ENCODE assay signal across 8 cellular contexts in genomic region chr9:128683340-128684064, GRCh38. TPM values are rescaled to one million over a fixed set of nuclear protein-coding genes. Genes with fewer than 3 reads are reported as not detected.
DNase-seq lines count a peak whose midpoint lies in the region; ATAC-seq, FAIRE-seq and TF ChIP-seq lines count a peak whose summit lies in the region.

No MANE protein-coding gene starts in this region.

- H3K27me3 ChIP-seq in K562 (ENCODE audit: control insufficient read depth in 2 of 2, insufficient read depth in 2 of 2, low read length in 2 of 2) = no peaks in the 10 kb centered on the region

- no TSS peak for BruUV-seq in K562 (replicated peaks; lab: Mats Ljungman, UMichigan)

- WGBS in K562 (ENCODE audit: insufficient coverage, low coverage, missing lambda C conversion rate) = 72% methylated on average over 20 of the region's 21 CpGs

- no peak overlapping the region for H3K27ac ChIP-seq in K562 (ENCODE audit: extremely low read depth, low read depth, low read length)

- in situ Hi-C loops in K562 (cut with MboI) = no loop called here

- POLR2A ChIA-PET in K562 (lab: Yijun Ruan, JAX) = interaction anchor here (0.7 to 1.0 kb wide), 2 partner anchors 9 to 10 kb away, joined by 4 read pairs; no protein-coding TSS in a partner anchor

- no peak overlapping the region for H3K4me2 ChIP-seq in K562 (ENCODE audit: insufficient read depth, low read length)

- peak overlapping the region; percentile 34; the same call in 1 of the 2 replicates for H2AFZ ChIP-seq in K562 (ENCODE audit: low read depth, low read length)

- TF ChIP-seq EP300 in K562 (IDR thresholded peaks at IDR 0.05; ENCODE audit: low read length) = no peak

- H3K4me1 ChIP-seq in K562 (replicated peaks in 1 of 2; ENCODE audit: control insufficient read depth in 2 of 2, insufficient read depth in 2 of 2, low read length in 2 of 2) = peaks cover 22 to 31% of the 10 kb centered on the region in 2 experiments

- no peaks in the 10 kb centered on the region for H4K20me1 ChIP-seq in K562 (replicated peaks; ENCODE audit: control insufficient read depth, insufficient read depth, low read length)

- intact Hi-C loops in K562 (cut with micrococcal nuclease) = loop anchor here (10.0 kb wide), 2 partner anchors 409 to 489 kb away; partner anchors contain the start of genes CIZ1, GOLGA2 and SWI5

- DNase-seq in Ammon's horn (ENCODE audit: low spot score) = peak; percentile 38
- DNase-seq in NOMO-1 treated with dmso at 0.1 percent for 144 hours (lab: John Stamatoyannopoulos, UW; ENCODE audit: unreplicated experiment) = peak; percentile 51
- peak in 1 of 4 experiments; percentile 19 for DNase-seq in K562 (ENCODE audit: extremely low read depth in 1 of 4, low spot score in 3 of 4)
- peak; percentile 91 for DNase-seq in islet precursor cell
- peak; percentile 63 for DNase-seq in stimulated activated CD4-positive, alpha-beta T cell treated with anti-CD3 and anti-CD28 coated beads, Interleukin-15, amount 100 ng/mL, for 24 hours
- DNase-seq in central memory CD4-positive, alpha-beta T cell = no peak

- FAIRE-seq in K562 (lab: Jason Lieb, UNC) = no peak

- TF ChIP-seq POLR2A in K562 (conservative IDR thresholded peaks at IDR 0.05) = no peak

- H3K9ac ChIP-seq in K562 (ENCODE audit: insufficient read depth in 1 of 2, low read depth in 2 of 2, low read length in 2 of 2) = no peak overlapping the region; a peak in 1 of 4 replicates

- ATAC-seq in GM18868 (IDR thresholded peaks at IDR 0.05; ENCODE audit: unreplicated experiment) (peak; percentile 42), K562 (no peak), GM21360 (IDR thresholded peaks at IDR 0.05; ENCODE audit: unreplicated experiment) (no peak)

- peaks cover 3% of the 10 kb centered on the region; the same call in 1 of the 3 replicates for H3K79me2 ChIP-seq in K562 (ENCODE audit: control insufficient read depth, insufficient read depth, low read length)

- H3K9me1 ChIP-seq in K562 (ENCODE audit: control insufficient read depth, insufficient read depth, low read length) = no peaks in the 10 kb centered on the region

- H3K4me3 ChIP-seq in K562 = no peak overlapping the region

- H3K9me3 ChIP-seq in K562 (replicated peaks; ENCODE audit: control insufficient read depth, insufficient read depth, low read depth, low read length) = no peaks in the 10 kb centered on the region

- CTCF ChIA-PET in K562 (lab: Yijun Ruan, JAX; ENCODE audit: low intra/inter-chr PET ratio) = no interaction called here

- no peak for TF ChIP-seq CTCF in K562 (IDR thresholded peaks at IDR 0.05 in 2 of 3, conservative IDR thresholded peaks at IDR 0.05 in 1 of 3; ENCODE audit: insufficient read depth in 2 of 3, low read depth in 1 of 3, low read length in 3 of 3)

- no peak for TF ChIP-seq RAD21 in K562 (CRISPR knock-in tag; conservative IDR thresholded peaks at IDR 0.05 in 1 of 2, IDR thresholded peaks at IDR 0.05 in 1 of 2)

- H3K36me3 ChIP-seq in K562 (ENCODE audit: control insufficient read depth, insufficient read depth, low read length) = no peaks in the 10 kb centered on the region

RNA-seq across cellular contexts. Expression of gene SET, which starts 5.5 kb away (rescaled TPM):
- total RNA-seq in K562 (2011; cell fraction: chromatin; rRNA removed; ENCODE audit: low replicate concordance) = 148 and 241 TPM in 2 replicates
- total RNA-seq in K562 (2011; cell fraction: nucleolus; rRNA removed) = 111 and 117 TPM in 2 replicates
- 183 and 259 TPM in 2 replicates for total RNA-seq in K562 (2011; cell fraction: nucleoplasm; rRNA removed)
- 887 and 1,071 TPM in 2 replicates for total RNA-seq in K562 (2014; rRNA removed)
- 1,328 and 1,534 TPM in 2 replicates for total RNA-seq in K562 (2014; rRNA removed; fragmentation: Illumina TruSeq; extraction: Trizol)
- total RNA-seq in K562 (2015; rRNA removed; fragmentation: Illumina TruSeq; extraction: Trizol) = 1,335 and 1,447 TPM in 2 replicates
- 840 and 907 TPM in 2 replicates for total RNA-seq in K562 (2021)
- polyA plus RNA-seq in K562 (2011; rRNA removed) = 308 and 520 TPM in 2 replicates
- 84.3 and 133 TPM in 2 replicates for polyA plus RNA-seq in K562 (2011; cell fraction: cytosol; rRNA removed)
- polyA plus RNA-seq in K562 (2011; cell fraction: nucleus; rRNA removed) = 138 and 148 TPM in 2 replicates
- 556 and 791 TPM in 2 replicates for polyA plus RNA-seq in K562 (2012)
- polyA plus RNA-seq in K562 (2014; fragmentation: Illumina TruSeq; extraction: Trizol) = 886 and 1,006 TPM in 2 replicates
- 100 to 1,000 TPM; 404 to 534 TPM for polyA plus RNA-seq in K562 (2014; fragmentation: Nextera tagmentation; extraction: Ambion mirVana)
- 609 and 622 TPM in 2 replicates for polyA plus RNA-seq in K562 (2014; rRNA removed)
- 1,021 and 1,119 TPM in 2 replicates for polyA minus RNA-seq in K562 (2011; rRNA and poly(A)+ RNA removed)
- polyA minus RNA-seq in K562 (2011; cell fraction: cytosol; rRNA and poly(A)+ RNA removed) = 256 and 383 TPM in 2 replicates
- polyA minus RNA-seq in K562 (2011; cell fraction: nucleus; rRNA and poly(A)+ RNA removed) = 100 and 155 TPM in 2 replicates

RNA-seq across cellular contexts. Expression of gene PKN3, which starts 18.8 kb away (rescaled TPM):
- 45.1 and 101 TPM in 2 replicates for total RNA-seq in K562 (2011; cell fraction: chromatin; rRNA removed; ENCODE audit: low replicate concordance)
- total RNA-seq in K562 (2011; cell fraction: nucleolus; rRNA removed) = 76.3 and 95.7 TPM in 2 replicates
- 27.9 and 53.6 TPM in 2 replicates for total RNA-seq in K562 (2011; cell fraction: nucleoplasm; rRNA removed)
- total RNA-seq in K562 (2014; rRNA removed) (29.4 and 42.4 TPM in 2 replicates), K562 (2014; rRNA removed; fragmentation: Illumina TruSeq; extraction: Trizol) (10.6 and 16.2 TPM in 2 replicates), K562 (2015; rRNA removed; fragmentation: Illumina TruSeq; extraction: Trizol) (17.5 and 19.7 TPM in 2 replicates), K562 (2021) (40.3 and 41.3 TPM in 2 replicates)
- polyA plus RNA-seq in K562 (2011; rRNA removed) (24.5 and 25.4 TPM in 2 replicates), K562 (2014; fragmentation: Illumina TruSeq; extraction: Trizol) (19.7 and 28.3 TPM in 2 replicates), K562 (2014; fragmentation: Nextera tagmentation; extraction: Ambion mirVana) (1 to 10 TPM in 1 of 2 experiments, under 1 TPM in 1; 0.82 to 1.4 TPM), K562 (2014; rRNA removed) (48.9 and 49.2 TPM in 2 replicates)
- polyA plus RNA-seq in K562 (2011; cell fraction: cytosol; rRNA removed) = 25.0 and 47.2 TPM in 2 replicates
- polyA plus RNA-seq in K562 (2011; cell fraction: nucleus; rRNA removed) = 80.6 and 118 TPM in 2 replicates
- 28.4 and 42.0 TPM in 2 replicates for polyA plus RNA-seq in K562 (2012)
- 9.4 and 18.7 TPM in 2 replicates for polyA minus RNA-seq in K562 (2011; rRNA and poly(A)+ RNA removed)
- 23.5 and 24.5 TPM in 2 replicates for polyA minus RNA-seq in K562 (2011; cell fraction: cytosol; rRNA and poly(A)+ RNA removed)
- polyA minus RNA-seq in K562 (2011; cell fraction: nucleus; rRNA and poly(A)+ RNA removed) = 12.1 and 13.3 TPM in 2 replicates

RNA-seq across cellular contexts. Expression of gene DYNC2I2, which starts 26.9 kb away (rescaled TPM):
- total RNA-seq in K562 (2011; cell fraction: chromatin; rRNA removed; ENCODE audit: low replicate concordance) = 27.2 and 132 TPM in 2 replicates
- total RNA-seq in K562 (2011; cell fraction: nucleolus; rRNA removed) = 174 and 202 TPM in 2 replicates
- total RNA-seq in K562 (2011; cell fraction: nucleoplasm; rRNA removed) = 76.1 and 76.9 TPM in 2 replicates
- total RNA-seq in K562 (2014; rRNA removed) = 249 and 283 TPM in 2 replicates
- 16.0 and 21.6 TPM in 2 replicates for total RNA-seq in K562 (2014; rRNA removed; fragmentation: Illumina TruSeq; extraction: Trizol)
- 69.5 and 71.3 TPM in 2 replicates for total RNA-seq in K562 (2015; rRNA removed; fragmentation: Illumina TruSeq; extraction: Trizol)
- total RNA-seq in K562 (2021) = 131 and 144 TPM in 2 replicates
- 70.0 and 85.8 TPM in 2 replicates for polyA plus RNA-seq in K562 (2011; rRNA removed)
- 110 and 264 TPM in 2 replicates for polyA plus RNA-seq in K562 (2011; cell fraction: cytosol; rRNA removed)
- 270 and 451 TPM in 2 replicates for polyA plus RNA-seq in K562 (2011; cell fraction: nucleus; rRNA removed)
- polyA plus RNA-seq in K562 (2012) = 106 and 139 TPM in 2 replicates
- 36.3 and 76.9 TPM in 2 replicates for polyA plus RNA-seq in K562 (2014; fragmentation: Illumina TruSeq; extraction: Trizol)
- polyA plus RNA-seq in K562 (2014; fragmentation: Nextera tagmentation; extraction: Ambion mirVana) = 1 to 10 TPM; 1.5 to 2.3 TPM
- 165 and 184 TPM in 2 replicates for polyA plus RNA-seq in K562 (2014; rRNA removed)
- polyA minus RNA-seq in K562 (2011; rRNA and poly(A)+ RNA removed) = 16.9 and 31.4 TPM in 2 replicates
- 70.6 and 79.0 TPM in 2 replicates for polyA minus RNA-seq in K562 (2011; cell fraction: cytosol; rRNA and poly(A)+ RNA removed)
- polyA minus RNA-seq in K562 (2011; cell fraction: nucleus; rRNA and poly(A)+ RNA removed) = 78.6 and 83.6 TPM in 2 replicates

RNA-seq across cellular contexts. Expression of gene ZDHHC12, which starts 40.4 kb away (rescaled TPM):
- total RNA-seq in K562 (2011; cell fraction: chromatin; rRNA removed; ENCODE audit: low replicate concordance) = 7.1 and 18.4 TPM in 2 replicates
- 35.0 and 36.5 TPM in 2 replicates for total RNA-seq in K562 (2011; cell fraction: nucleolus; rRNA removed)
- total RNA-seq in K562 (2011; cell fraction: nucleoplasm; rRNA removed) = 22.9 and 31.1 TPM in 2 replicates
- 38.0 and 57.7 TPM in 2 replicates for total RNA-seq in K562 (2014; rRNA removed)
- total RNA-seq in K562 (2014; rRNA removed; fragmentation: Illumina TruSeq; extraction: Trizol) = 1.1 and 1.9 TPM in 2 replicates
- 18.7 and 19.1 TPM in 2 replicates for total RNA-seq in K562 (2015; rRNA removed; fragmentation: Illumina TruSeq; extraction: Trizol)
- 28.7 and 30.3 TPM in 2 replicates for total RNA-seq in K562 (2021)
- 13.8 and 24.8 TPM in 2 replicates for polyA plus RNA-seq in K562 (2011; rRNA removed)
- polyA plus RNA-seq in K562 (2011; cell fraction: cytosol; rRNA removed) = 30.4 and 84.8 TPM in 2 replicates
- 32.5 and 45.8 TPM in 2 replicates for polyA plus RNA-seq in K562 (2011; cell fraction: nucleus; rRNA removed)
- polyA plus RNA-seq in K562 (2012) = 31.0 and 52.7 TPM in 2 replicates
- 6.8 and 27.8 TPM in 2 replicates for polyA plus RNA-seq in K562 (2014; fragmentation: Illumina TruSeq; extraction: Trizol)
- 1 to 10 TPM in 1 of 2 experiments, under 1 TPM in 1; 0.21 to 4.3 TPM for polyA plus RNA-seq in K562 (2014; fragmentation: Nextera tagmentation; extraction: Ambion mirVana)
- 31.7 TPM in 2 replicates for polyA plus RNA-seq in K562 (2014; rRNA removed)
- polyA minus RNA-seq in K562 (2011; rRNA and poly(A)+ RNA removed) = 3.4 and 6.5 TPM in 2 replicates
- 21.7 and 30.2 TPM in 2 replicates for polyA minus RNA-seq in K562 (2011; cell fraction: cytosol; rRNA and poly(A)+ RNA removed)
- polyA minus RNA-seq in K562 (2011; cell fraction: nucleus; rRNA and poly(A)+ RNA removed) = 5.8 and 6.1 TPM in 2 replicates
